ENCODE assay signal across 12 cellular contexts in the genomic region with DNA sequence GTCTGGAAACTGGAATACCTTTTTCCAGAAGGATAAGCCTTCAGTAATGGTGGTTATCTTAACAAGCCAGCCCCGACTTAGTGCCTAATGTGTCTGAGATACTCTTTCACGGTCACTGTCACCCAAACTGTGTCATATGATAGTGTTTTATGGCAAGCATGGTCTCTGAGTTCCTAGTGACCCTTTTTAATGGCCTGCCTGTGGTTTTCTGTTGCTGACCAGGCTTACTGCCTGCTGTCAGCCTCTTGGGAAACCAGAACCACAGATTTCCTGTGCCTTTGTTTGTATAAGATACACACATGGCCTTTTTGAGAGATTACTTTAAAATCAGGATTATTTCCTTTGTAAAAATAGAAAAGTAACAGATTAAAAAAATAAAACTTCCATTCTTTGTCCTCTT. TPM values are rescaled to one million over a fixed set of nuclear protein-coding genes. Genes with fewer than 3 reads are reported as not detected.
DNase-seq lines count a peak whose midpoint lies in the region; ATAC-seq and TF ChIP-seq lines count a peak whose summit lies in the region.
"Had no signal": no experiment of that assay in that cellular context is flagged by ENCODE, and none has a peak within 500 bp of the region (broad histone marks: within the 10 kb centered on the region; RNA-seq: fewer than 3 reads in every experiment).

No MANE protein-coding gene starts in this region.

- intact Hi-C loops in mammary epithelial cell (cut with micrococcal nuclease): no loop called here
- intact Hi-C loops in breast epithelium (cut with DNase I; ENCODE audit: low total_unique reads): no loop called here

- CTCF ChIA-PET in mammary epithelial cell (lab: Charles Lee; ENCODE audit: low non-redundant PET): no interaction called here

- H4K20me1 ChIP-seq in mammary epithelial cell (ENCODE audit: insufficient read depth, low read length): no peaks in the 10 kb centered on the region

- WGBS in mammary epithelial cell (ENCODE audit: low coverage, missing lambda C conversion rate): 88% methylated on average over 2 of the region's 2 CpGs

- in situ Hi-C loops in mammary epithelial cell (cut with MboI; ENCODE audit: low sequenced_read_pairs in 2 of 2): no loop called here

- H3K4me3 ChIP-seq in mammary epithelial cell (replicated peaks in 1 of 3; ENCODE audit: insufficient read depth in 1 of 3, low read depth in 2 of 3, low read length in 3 of 3): no peak overlapping the region
- no peak overlapping the region for H3K4me3 ChIP-seq in breast epithelium
- no peak overlapping the region for H3K4me3 ChIP-seq in fibroblast of pulmonary artery (replicated peaks; ENCODE audit: low read depth, low read length)
- no peak overlapping the region for H3K4me3 ChIP-seq in thoracic aorta
- H3K4me3 ChIP-seq: esophagus squamous epithelium, prostate gland, upper lobe of left lung had no signal

- dilution Hi-C loops in mammary epithelial cell (cut with HindIII; ENCODE audit: low sequenced_read_pairs): no loop called here

- no peak overlapping the region for H2AFZ ChIP-seq in mammary epithelial cell (ENCODE audit: low read depth, low read length)

- no peaks in the 10 kb centered on the region for H3K79me2 ChIP-seq in mammary epithelial cell (ENCODE audit: insufficient read depth, low read length)

- peaks cover 6% of the 10 kb centered on the region for H3K36me3 ChIP-seq in mammary epithelial cell (ENCODE audit: insufficient read depth, low read length)
- H3K36me3 ChIP-seq in breast epithelium: no peaks in the 10 kb centered on the region
- H3K36me3 ChIP-seq in thoracic aorta: no peaks in the 10 kb centered on the region
- H3K36me3 ChIP-seq: prostate gland had no signal

- H3K9ac ChIP-seq in mammary epithelial cell (ENCODE audit: insufficient read depth, low read length): no peak overlapping the region

- ATAC-seq in thoracic aorta (ENCODE audit: insufficient number of reproducible peaks, low FRiP score, low read depth) (no peak), HG02840 (IDR thresholded peaks at IDR 0.05; ENCODE audit: low FRiP score, unreplicated experiment) (no peak)

- H3K4me2 ChIP-seq in mammary epithelial cell (ENCODE audit: insufficient read depth, low read depth, low read length): no peak overlapping the region

- no TSS peak for BruUV-seq in mammary epithelial cell (replicated peaks; lab: Mats Ljungman, UMichigan)

- H3K4me1 ChIP-seq in mammary epithelial cell (ENCODE audit: insufficient read depth, low read length) (peaks cover 17% of the 10 kb centered on the region), breast epithelium (no peaks in the 10 kb centered on the region), thoracic aorta (ENCODE audit: control insufficient read depth in 1 of 2, low read depth in 2 of 2) (peaks cover 11 to 15% of the 10 kb centered on the region in 2 donors)
- H3K4me1 ChIP-seq: prostate gland had no signal

- no peaks in the 10 kb centered on the region for H3K27me3 ChIP-seq in mammary epithelial cell (ENCODE audit: insufficient read depth, low read length)
- no peaks in the 10 kb centered on the region for H3K27me3 ChIP-seq in breast epithelium
- H3K27me3 ChIP-seq in thoracic aorta (replicated peaks; ENCODE audit: insufficient read depth): no peaks in the 10 kb centered on the region
- H3K27me3 ChIP-seq: esophagus squamous epithelium, upper lobe of left lung had no signal

- peak; percentile 18 for DNase-seq in mammary epithelial cell
- no peak for DNase-seq in breast epithelium (ENCODE audit: low spot score in 2 of 2)
- peak; percentile 84 for DNase-seq in RPMI7951 (ENCODE audit: low read depth)
- peak; percentile 59 for DNase-seq in fibroblast of pulmonary artery (ENCODE audit: low read depth)
- DNase-seq in thoracic aorta (ENCODE audit: low spot score): no peak
- no peak for DNase-seq in NCI-H1436 (lab: John Stamatoyannopoulos, UW)
- no peak for DNase-seq in activated CD8-positive, alpha-beta memory T cell treated with anti-CD3 and anti-CD28 coated beads, Interleukin-2, amount 50 U/mL, for 48 hours
- DNase-seq: esophagus squamous epithelium, NCI-H187 treated with DMSO at 0.1 percent for 48 hours had no signal

- no peak for TF ChIP-seq CTCF in mammary epithelial cell (conservative IDR thresholded peaks at IDR 0.05 in 1 of 2, IDR thresholded peaks at IDR 0.05 in 1 of 2; ENCODE audit: extremely low read depth in 1 of 2, insufficient read depth in 1 of 2, low read depth in 1 of 2, low read length in 2 of 2)
- no peak for TF ChIP-seq CTCF in breast epithelium (IDR thresholded peaks at IDR 0.05)
- no peak for TF ChIP-seq CTCF in fibroblast of pulmonary artery (IDR thresholded peaks at IDR 0.05; ENCODE audit: low read length, missing control alignments)
- TF ChIP-seq CTCF in thoracic aorta (IDR thresholded peaks at IDR 0.05): no peak

- H3K9me3 ChIP-seq in mammary epithelial cell (replicated peaks; ENCODE audit: insufficient read depth, low read length) (no peaks in the 10 kb centered on the region), breast epithelium (no peaks in the 10 kb centered on the region), thoracic aorta (no peaks in the 10 kb centered on the region)
- H3K9me3 ChIP-seq: esophagus squamous epithelium, prostate gland, upper lobe of left lung had no signal

- H3K27ac ChIP-seq in mammary epithelial cell (ENCODE audit: insufficient read depth, low read depth, low read length) (peak overlapping the region; percentile 31), breast epithelium (no peak overlapping the region), thoracic aorta (peak overlapping the region; percentile 7 to 53)
- H3K27ac ChIP-seq: esophagus squamous epithelium, prostate gland had no signal

- TF ChIP-seq POLR2A in breast epithelium (IDR thresholded peaks at IDR 0.05): no peak

RNA-seq across cellular contexts. Expression of a gene that starts 22.4 kb away (rescaled TPM):
- 10 to 100 TPM; 11.9 to 21.2 TPM for total RNA-seq in mammary epithelial cell
- polyA plus RNA-seq in mammary epithelial cell: 11.0 TPM
- polyA minus RNA-seq in mammary epithelial cell: 15.5 TPM
- total RNA-seq in breast epithelium: 10 to 100 TPM; 14.4 to 27.1 (median 26.2) TPM
- 40.5 and 50.3 TPM in 2 replicates for total RNA-seq in RPMI7951 (2014; rRNA removed; shearing (Covaris generic))
- 10 to 100 TPM; 21.3 to 22.9 TPM for total RNA-seq in thoracic aorta

Comparison
In these comparisons a context has a peak if more than half of its experiments do, and no peak if none do; other contexts are left out.
1. DNase-seq: peak in mammary epithelial cell (single experiment), RPMI7951 (single experiment) and fibroblast of pulmonary artery (single experiment); none in breast epithelium (0 of 2), thoracic aorta (single experiment), NCI-H1436 (single experiment) and activated CD8-positive, alpha-beta memory T cell treated with anti-CD3 and anti-CD28 coated beads, Interleukin-2, amount 50 U/mL, for 48 hours (single experiment).
2. H3K27ac ChIP-seq: peak in mammary epithelial cell (single experiment) and thoracic aorta (2 of 2); none in breast epithelium (0 of 2).